1 cellular context compared by ENCODE assay signal in the genomic region with DNA sequence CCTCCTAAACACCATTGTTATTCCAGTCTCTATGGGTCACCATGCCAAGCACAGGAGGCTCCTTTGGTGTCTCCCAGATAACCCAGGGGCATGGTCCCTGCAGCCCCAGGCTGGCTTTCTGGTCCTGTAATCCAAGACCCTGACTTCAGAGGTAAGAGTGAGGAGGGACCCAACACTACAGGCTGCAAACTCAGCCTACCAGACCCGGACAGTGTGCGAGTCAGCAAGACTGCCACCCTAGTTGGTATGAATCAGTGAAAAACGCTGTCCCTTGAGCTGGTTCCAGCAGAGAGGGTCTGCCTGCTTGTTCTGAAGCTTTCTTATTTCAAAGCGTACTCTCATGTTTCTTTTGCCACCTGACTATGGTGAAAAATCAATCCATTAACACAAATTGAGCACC.
TF ChIP-seq lines count a peak whose summit lies in the region.

No MANE protein-coding gene starts in this region.

TF ChIP-seq in GM12878, 131 proteins besides CTCF, POLR2A, EP300 and RAD21 (continued from another document):
- TF ChIP-seq, protein P1, sequence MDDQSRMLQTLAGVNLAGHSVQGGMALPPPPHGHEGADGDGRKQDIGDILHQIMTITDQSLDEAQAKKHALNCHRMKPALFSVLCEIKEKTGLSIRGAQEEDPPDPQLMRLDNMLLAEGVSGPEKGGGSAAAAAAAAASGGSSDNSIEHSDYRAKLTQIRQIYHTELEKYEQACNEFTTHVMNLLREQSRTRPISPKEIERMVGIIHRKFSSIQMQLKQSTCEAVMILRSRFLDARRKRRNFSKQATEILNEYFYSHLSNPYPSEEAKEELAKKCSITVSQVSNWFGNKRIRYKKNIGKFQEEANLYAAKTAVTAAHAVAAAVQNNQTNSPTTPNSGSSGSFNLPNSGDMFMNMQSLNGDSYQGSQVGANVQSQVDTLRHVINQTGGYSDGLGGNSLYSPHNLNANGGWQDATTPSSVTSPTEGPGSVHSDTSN (IDR thresholded peaks at IDR 0.05; ENCODE audit: insufficient replicate concordance, low read depth, low read length) = no peak
- TF ChIP-seq BMI1 (IDR thresholded peaks at IDR 0.05; ENCODE audit: borderline replicate concordance) = no peak
- no peak for TF ChIP-seq SRF (IDR thresholded peaks at IDR 0.05; ENCODE audit: low read depth in 2 of 2, low read length in 2 of 2)
- TF ChIP-seq HDAC2 (IDR thresholded peaks at IDR 0.05) = no peak
- TF ChIP-seq ZNF207 (IDR thresholded peaks at IDR 0.05; ENCODE audit: borderline replicate concordance) = no peak
- TF ChIP-seq SIX5 (IDR thresholded peaks at IDR 0.05; ENCODE audit: low read depth, low read length, severe bottlenecking) = no peak
- TF ChIP-seq, protein P2, sequence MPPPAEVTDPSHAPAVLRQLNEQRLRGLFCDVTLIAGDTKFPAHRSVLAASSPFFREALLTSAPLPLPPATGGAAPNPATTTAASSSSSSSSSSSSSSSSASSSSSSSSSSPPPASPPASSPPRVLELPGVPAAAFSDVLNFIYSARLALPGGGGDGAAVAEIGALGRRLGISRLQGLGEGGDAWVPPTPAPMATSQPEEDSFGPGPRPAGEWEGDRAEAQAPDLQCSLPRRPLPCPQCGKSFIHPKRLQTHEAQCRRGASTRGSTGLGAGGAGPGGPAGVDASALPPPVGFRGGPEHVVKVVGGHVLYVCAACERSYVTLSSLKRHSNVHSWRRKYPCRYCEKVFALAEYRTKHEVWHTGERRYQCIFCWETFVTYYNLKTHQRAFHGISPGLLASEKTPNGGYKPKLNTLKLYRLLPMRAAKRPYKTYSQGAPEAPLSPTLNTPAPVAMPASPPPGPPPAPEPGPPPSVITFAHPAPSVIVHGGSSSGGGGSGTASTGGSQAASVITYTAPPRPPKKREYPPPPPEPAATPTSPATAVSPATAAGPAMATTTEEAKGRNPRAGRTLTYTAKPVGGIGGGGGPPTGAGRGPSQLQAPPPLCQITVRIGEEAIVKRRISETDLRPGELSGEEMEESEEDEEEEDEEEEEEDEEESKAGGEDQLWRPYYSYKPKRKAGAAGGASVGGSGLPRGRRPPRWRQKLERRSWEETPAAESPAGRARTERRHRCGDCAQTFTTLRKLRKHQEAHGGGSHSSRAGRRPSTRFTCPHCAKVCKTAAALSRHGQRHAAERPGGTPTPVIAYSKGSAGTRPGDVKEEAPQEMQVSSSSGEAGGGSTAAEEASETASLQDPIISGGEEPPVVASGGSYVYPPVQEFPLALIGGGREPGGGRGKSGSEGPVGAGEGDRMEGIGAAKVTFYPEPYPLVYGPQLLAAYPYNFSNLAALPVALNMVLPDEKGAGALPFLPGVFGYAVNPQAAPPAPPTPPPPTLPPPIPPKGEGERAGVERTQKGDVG (CRISPR knock-in tag; IDR thresholded peaks at IDR 0.05) = no peak
- TF ChIP-seq, protein P3, sequence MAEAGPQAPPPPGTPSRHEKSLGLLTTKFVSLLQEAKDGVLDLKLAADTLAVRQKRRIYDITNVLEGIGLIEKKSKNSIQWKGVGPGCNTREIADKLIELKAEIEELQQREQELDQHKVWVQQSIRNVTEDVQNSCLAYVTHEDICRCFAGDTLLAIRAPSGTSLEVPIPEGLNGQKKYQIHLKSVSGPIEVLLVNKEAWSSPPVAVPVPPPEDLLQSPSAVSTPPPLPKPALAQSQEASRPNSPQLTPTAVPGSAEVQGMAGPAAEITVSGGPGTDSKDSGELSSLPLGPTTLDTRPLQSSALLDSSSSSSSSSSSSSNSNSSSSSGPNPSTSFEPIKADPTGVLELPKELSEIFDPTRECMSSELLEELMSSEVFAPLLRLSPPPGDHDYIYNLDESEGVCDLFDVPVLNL (IDR thresholded peaks at IDR 0.05; ENCODE audit: low read depth, low read length) = no peak
- no peak for TF ChIP-seq BHLHE40 (IDR thresholded peaks at IDR 0.05; ENCODE audit: borderline replicate concordance in 1 of 2, low read depth in 2 of 2, low read length in 1 of 2)
- no peak for TF ChIP-seq SMC3 (IDR thresholded peaks at IDR 0.05; ENCODE audit: borderline replicate concordance, low read length)
- no peak for TF ChIP-seq NBN (IDR thresholded peaks at IDR 0.05)
- no peak for TF ChIP-seq NR2C2 (IDR thresholded peaks at IDR 0.05; ENCODE audit: borderline replicate concordance, control insufficient read depth, insufficient read length, low read depth)
- no peak for TF ChIP-seq TARDBP (IDR thresholded peaks at IDR 0.05; ENCODE audit: borderline replicate concordance)
- no peak for TF ChIP-seq STAT1 (conservative IDR thresholded peaks at IDR 0.05)
- no peak for TF ChIP-seq TCF3 (IDR thresholded peaks at IDR 0.05; ENCODE audit: borderline replicate concordance, insufficient read depth, low read depth, low read length)
- TF ChIP-seq SMARCA5 (IDR thresholded peaks at IDR 0.05) = no peak
TF ChIP-seq in GM12878: peak in this region for 0.
